ENCODE assay signal across 27 cellular contexts in genomic region chr17:59626756-59627155, GRCh38. TPM values are rescaled to one million over a fixed set of nuclear protein-coding genes. Genes with fewer than 3 reads are reported as not detected.
DNase-seq lines count a peak whose midpoint lies in the region; ATAC-seq and TF ChIP-seq lines count a peak whose summit lies in the region.
"Had no signal": no experiment of that assay in that cellular context is flagged by ENCODE, and none has a peak within 500 bp of the region (broad histone marks: within the 10 kb centered on the region; RNA-seq: fewer than 3 reads in every experiment).

No MANE protein-coding gene starts in this region.

- H2AFZ ChIP-seq in OCI-LY1 (ENCODE audit: low read length), result no peak overlapping the region

- H3K4me1 ChIP-seq in OCI-LY1 (ENCODE audit: insufficient read depth, low read length, severe bottlenecking) (peaks cover 58% of the 10 kb centered on the region), esophagus muscularis mucosa (peaks cover 61 to 100% (median 97%) of the 10 kb centered on the region in 4 donors), skeletal muscle satellite cell (ENCODE audit: control insufficient read depth, insufficient read depth, low read length) (peaks cover 29% of the 10 kb centered on the region)

- H3K27me3 ChIP-seq in OCI-LY1 (ENCODE audit: insufficient read depth, low read length), result no peaks in the 10 kb centered on the region
- no peaks in the 10 kb centered on the region for H3K27me3 ChIP-seq in esophagus muscularis mucosa
- no peaks in the 10 kb centered on the region for H3K27me3 ChIP-seq in skeletal muscle satellite cell (ENCODE audit: control insufficient read depth, insufficient read depth, low read length)
- H3K27me3 ChIP-seq: right atrium auricular region, suprapubic skin had no signal

- intact Hi-C loops in CD14-positive monocyte (cut with micrococcal nuclease) (loop anchor here in 1 of 2 donors (10.0 kb wide), 1 partner anchor 218 kb away; no protein-coding TSS in a partner anchor), esophagus muscularis mucosa (cut with DNase I) (no loop called here)

- H3K4me1 Mint-ChIP-seq in CD14-positive monocyte, result peaks cover 63% of the 10 kb centered on the region

- no peaks in the 10 kb centered on the region for H3F3A ChIP-seq in OCI-LY1 (ENCODE audit: insufficient read depth, low read length)

- H3K4me3 Mint-ChIP-seq in CD14-positive monocyte, result no peak overlapping the region
- H3K4me3 Mint-ChIP-seq: activated naive CD8-positive, alpha-beta T cell treated with anti-CD3 and anti-CD28 coated beads, Interleukin-2, amount 10 ng/mL, durations not matched to agents 7 days and 5 days; activated T-cell treated with anti-CD3 and anti-CD28 coated beads, Interleukin-2, amount 50 U/mL, for 24 hours; naive thymus-derived CD8-positive, alpha-beta T cell; stimulated activated naive B cell treated with anti-CD40 and anti-IgM and Interleukin-4, amounts not matched to agents 10 μg/mL and 1 μg/mL and 100 μg/mL, for 72 hours had no signal

- H3K27ac ChIP-seq in OCI-LY1 (ENCODE audit: low read depth, low read length, poor library complexity, severe bottlenecking) (peak overlapping the region; percentile 13), esophagus muscularis mucosa (replicated peaks in 1 of 4) (peak overlapping the region in 3 of 4 donors; percentile 23 to 48 (median 46))
- H3K27ac ChIP-seq: right atrium auricular region, suprapubic skin had no signal

- H3K4me2 ChIP-seq in OCI-LY1 (ENCODE audit: low read length) (0 out of 2 replicates have a peak overlapping the region, but pooled peaks have one; percentile 15), skeletal muscle satellite cell (ENCODE audit: low read length) (peak overlapping the region; percentile 20)

- no peak overlapping the region for H3K4me3 ChIP-seq in OCI-LY1 (ENCODE audit: low read depth, low read length, poor library complexity, severe bottlenecking)
- H3K4me3 ChIP-seq in esophagus muscularis mucosa, result no peak overlapping the region
- no peak overlapping the region for H3K4me3 ChIP-seq in skeletal muscle satellite cell (ENCODE audit: low read length)
- H3K4me3 ChIP-seq: K562, right atrium auricular region, suprapubic skin had no signal

- H3K79me2 ChIP-seq in OCI-LY1 (ENCODE audit: insufficient read depth, low read length), result peaks cover 100% of the 10 kb centered on the region

- no peaks in the 10 kb centered on the region for H3K27me3 Mint-ChIP-seq in CD14-positive monocyte (ENCODE audit: low read depth in 3 of 3)
- H3K27me3 Mint-ChIP-seq: activated naive CD8-positive, alpha-beta T cell treated with anti-CD3 and anti-CD28 coated beads, Interleukin-2, amount 10 ng/mL, durations not matched to agents 7 days and 5 days; activated T-cell treated with anti-CD3 and anti-CD28 coated beads, Interleukin-2, amount 50 U/mL, for 24 hours; CD4-positive, alpha-beta memory T cell; naive thymus-derived CD8-positive, alpha-beta T cell; stimulated activated naive B cell treated with anti-CD40 and anti-IgM and Interleukin-4, amounts not matched to agents 10 μg/mL and 1 μg/mL and 100 μg/mL, for 72 hours had no signal

- 91% methylated on average over 5 of the region's 5 CpGs for WGBS in esophagus muscularis mucosa

- H3K27ac Mint-ChIP-seq in CD14-positive monocyte, result peak overlapping the region in 6 of 7 donors; percentile 25 to 84 (median 68)
- H3K27ac Mint-ChIP-seq: activated naive CD8-positive, alpha-beta T cell treated with anti-CD3 and anti-CD28 coated beads, Interleukin-2, amount 10 ng/mL, durations not matched to agents 7 days and 5 days; stimulated activated naive B cell treated with anti-CD40 and anti-IgM and Interleukin-4, amounts not matched to agents 10 μg/mL and 1 μg/mL and 100 μg/mL, for 72 hours had no signal

- no peak for TF ChIP-seq EP300 in esophagus muscularis mucosa (IDR thresholded peaks at IDR 0.05)

- peaks cover 4 to 24% of the 10 kb centered on the region in 2 donors for H3K36me3 Mint-ChIP-seq in CD14-positive monocyte

- no peaks in the 10 kb centered on the region for H3K9me2 ChIP-seq in OCI-LY1 (ENCODE audit: low read depth, low read length)

- H3K9ac ChIP-seq in OCI-LY1 (ENCODE audit: low read length) (no peak overlapping the region), skeletal muscle satellite cell (ENCODE audit: low read depth, low read length) (no peak overlapping the region)

- H3K9me3 ChIP-seq in OCI-LY1 (ENCODE audit: low read length) (no peaks in the 10 kb centered on the region), esophagus muscularis mucosa (no peaks in the 10 kb centered on the region), skeletal muscle satellite cell (replicated peaks; ENCODE audit: low read length) (no peaks in the 10 kb centered on the region)
- H3K9me3 ChIP-seq: right atrium auricular region, suprapubic skin had no signal

- DNase-seq in CD14-positive monocyte (ENCODE audit: low spot score), result no peak
- DNase-seq in esophagus muscularis mucosa (ENCODE audit: extremely low spot score), result no peak
- DNase-seq in NOMO-1 (lab: John Stamatoyannopoulos, UW; ENCODE audit: unreplicated experiment in 2 of 2), result no peak
- no peak for DNase-seq in EL
- no peak for DNase-seq in COR-L47 (lab: John Stamatoyannopoulos, UW)
- DNase-seq: activated CD4-positive, alpha-beta T cell treated with anti-CD3 and anti-CD28 coated beads for 48 hours; activated gamma-delta T cell; activated naive CD8-positive, alpha-beta T cell treated with anti-CD3 and anti-CD28 coated beads, Interleukin-2, amount 10 ng/mL, durations not matched to agents 7 days and 5 days; activated T-cell treated with anti-CD3 and anti-CD28 coated beads, Interleukin-2, amount 50 U/mL, for 24 hours; CD4-positive, alpha-beta memory T cell; central memory CD4-positive, alpha-beta T cell; MM.1S; naive thymus-derived CD8-positive, alpha-beta T cell; NCI-H2029; occipital lobe; OCI-M1; stimulated activated CD4-positive, alpha-beta T cell treated with anti-CD3 and anti-CD28 coated beads, Interleukin-4, amount 100 ng/mL, for 4 hours; stimulated activated naive B cell treated with anti-CD40 and anti-IgM and Interleukin-4, amounts not matched to agents 10 μg/mL and 1 μg/mL and 100 μg/mL, for 72 hours; T-helper 2 cell had no signal

- ATAC-seq in GM21390 (IDR thresholded peaks at IDR 0.05; ENCODE audit: unreplicated experiment), result no peak
- ATAC-seq: HCT116; K562; naive thymus-derived CD8-positive, alpha-beta T cell; SK-N-SH treated with all-trans-retinoic acid at 6 μM for 48 hours; stimulated activated naive B cell treated with anti-CD40 and anti-IgM and Interleukin-4, amounts not matched to agents 10 μg/mL and 1 μg/mL and 100 μg/mL, for 72 hours had no signal

- H3K36me3 ChIP-seq in OCI-LY1 (ENCODE audit: insufficient read depth, low read length) (peaks cover 61% of the 10 kb centered on the region), esophagus muscularis mucosa (no peaks in the 10 kb centered on the region), skeletal muscle satellite cell (ENCODE audit: insufficient read depth, low read length) (peaks cover 9% of the 10 kb centered on the region)
- H3K36me3 ChIP-seq: right atrium auricular region, suprapubic skin had no signal

- no peak for TF ChIP-seq CTCF in CD14-positive monocyte (IDR thresholded peaks at IDR 0.05)
- no peak for TF ChIP-seq CTCF in OCI-LY1 (IDR thresholded peaks at IDR 0.05; ENCODE audit: low read length)
- no peak for TF ChIP-seq CTCF in esophagus muscularis mucosa (IDR thresholded peaks at IDR 0.05)

- 0 out of 2 replicates have a peak, but pooled peaks cover 5% of the 10 kb centered on the region for H4K20me1 ChIP-seq in OCI-LY1 (ENCODE audit: insufficient read depth, low read length)

- no peak for TF ChIP-seq POLR2A in esophagus muscularis mucosa (IDR thresholded peaks at IDR 0.05; ENCODE audit: low read depth)

- no peaks in the 10 kb centered on the region for H3K9me3 Mint-ChIP-seq in CD14-positive monocyte
- H3K9me3 Mint-ChIP-seq: activated naive CD8-positive, alpha-beta T cell treated with anti-CD3 and anti-CD28 coated beads, Interleukin-2, amount 10 ng/mL, durations not matched to agents 7 days and 5 days; activated T-cell treated with anti-CD3 and anti-CD28 coated beads, Interleukin-2, amount 50 U/mL, for 24 hours; CD4-positive, alpha-beta memory T cell; naive thymus-derived CD8-positive, alpha-beta T cell; stimulated activated naive B cell treated with anti-CD40 and anti-IgM and Interleukin-4, amounts not matched to agents 10 μg/mL and 1 μg/mL and 100 μg/mL, for 72 hours had no signal

RNA-seq across cellular contexts. Expression of gene CLTC, which starts 7.1 kb away (rescaled TPM):
- 100 to 1,000 TPM in 1 of 2 donors, 10 to 100 TPM in 1; 63.3 to 102 TPM for polyA plus RNA-seq in CD14-positive monocyte
- 100 to 1,000 TPM; 206 to 283 (median 252) TPM for total RNA-seq in esophagus muscularis mucosa
- 306 and 376 TPM in 2 replicates for total RNA-seq in skeletal muscle satellite cell (2012; rRNA removed)
